Comparison of ENCODE assay signal across 26 cellular contexts in the genomic region with DNA sequence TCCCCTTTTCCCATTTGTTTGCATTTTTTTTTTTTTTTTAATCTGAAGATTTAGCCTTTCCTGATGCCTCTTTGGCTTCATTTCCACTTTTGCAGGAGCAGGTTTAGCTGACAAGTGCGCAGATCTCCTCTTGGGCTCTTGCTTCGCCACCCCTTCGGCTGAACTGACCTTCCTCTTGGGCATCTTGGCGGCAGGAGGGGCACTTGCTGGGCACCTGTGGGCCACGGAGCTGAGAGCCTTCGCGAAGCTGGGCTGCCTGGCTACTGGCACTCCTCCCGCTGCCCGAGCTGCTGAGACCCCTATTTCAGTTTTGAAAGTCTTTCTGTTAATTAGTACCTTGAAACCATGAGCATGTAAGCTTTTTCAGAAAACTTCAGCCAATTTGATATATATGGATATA. TPM values are rescaled to one million over a fixed set of nuclear protein-coding genes. Genes with fewer than 3 reads are reported as not detected.
"Had no signal": no experiment of that assay in that cellular context is flagged by ENCODE, and none has a peak within 500 bp of the region (broad histone marks: within the 10 kb centered on the region; RNA-seq: fewer than 3 reads in every experiment).

No MANE protein-coding gene starts in this region.

- H3K9me3 Mint-ChIP-seq: activated T-cell treated with anti-CD3 and anti-CD28 coated beads, Interleukin-2, amount 50 U/mL, for 24 hours; central memory CD8-positive, alpha-beta T cell; dendritic cell treated with granulocyte-macrophage colony-stimulating factor and Interleukin-4, amounts not matched to agents 40 ng/mL and 50 ng/mL, for 4 days; naive B cell; type B pancreatic cell had no signal

- H3K27me3 ChIP-seq: esophagus squamous epithelium, heart right ventricle, pancreas, spleen had no signal

- H3K36me3 Mint-ChIP-seq: naive B cell, type B pancreatic cell had no signal

- H3K27ac Mint-ChIP-seq: activated T-cell treated with anti-CD3 and anti-CD28 coated beads, Interleukin-2, amount 50 U/mL, for 24 hours; dendritic cell treated with granulocyte-macrophage colony-stimulating factor and Interleukin-4, amounts not matched to agents 40 ng/mL and 50 ng/mL, for 4 days; type B pancreatic cell had no signal

- H3K4me3 Mint-ChIP-seq: activated T-cell treated with anti-CD3 and anti-CD28 coated beads, Interleukin-2, amount 50 U/mL, for 24 hours; central memory CD8-positive, alpha-beta T cell; dendritic cell treated with granulocyte-macrophage colony-stimulating factor and Interleukin-4, amounts not matched to agents 40 ng/mL and 50 ng/mL, for 4 days; naive B cell; type B pancreatic cell had no signal

- H3K9me3 ChIP-seq: esophagus squamous epithelium, heart right ventricle, pancreas, psoas muscle, spleen had no signal

- ATAC-seq: pancreas, psoas muscle had no signal

- H3K27ac ChIP-seq: epithelial cell of prostate, esophagus squamous epithelium, pancreas, psoas muscle, spleen had no signal

- DNase-seq: activated CD4-positive, alpha-beta T cell treated with anti-CD3 and anti-CD28 coated beads for 4 hours; activated CD4-positive, alpha-beta T cell treated with anti-CD3 and anti-CD28 coated beads, Interleukin-2, amount 50 U/mL, for 48 hours; activated CD4-positive, CD25-positive, alpha-beta regulatory T cell; activated CD8-positive, alpha-beta memory T cell treated with anti-CD3 and anti-CD28 coated beads, Interleukin-2, amount 50 U/mL, for 48 hours; activated gamma-delta T cell; activated naive CD4-positive, alpha-beta T cell treated with anti-CD3 and anti-CD28 coated beads, Interleukin-2, amount 50 U/mL, for 16 hours; activated T-cell treated with anti-CD3 and anti-CD28 coated beads, Interleukin-2, amount 50 U/mL, for 24 hours; amniotic stem cell; esophagus squamous epithelium; foreskin melanocyte; heart right ventricle; naive B cell; pancreas; psoas muscle; spleen; stimulated activated naive CD4-positive, alpha-beta T cell treated with Interleukin-2 at 50 U/mL for 16 hours had no signal

- H3K4me1 ChIP-seq: esophagus squamous epithelium, pancreas, psoas muscle, spleen had no signal

- H3K36me3 ChIP-seq: esophagus squamous epithelium, heart right ventricle, pancreas, spleen had no signal

- H3K4me3 ChIP-seq: esophagus squamous epithelium, heart right ventricle, lung, pancreas, psoas muscle, spleen had no signal

- H3K27me3 Mint-ChIP-seq: activated T-cell treated with anti-CD3 and anti-CD28 coated beads, Interleukin-2, amount 50 U/mL, for 24 hours; central memory CD8-positive, alpha-beta T cell; dendritic cell treated with granulocyte-macrophage colony-stimulating factor and Interleukin-4, amounts not matched to agents 40 ng/mL and 50 ng/mL, for 4 days; naive B cell; type B pancreatic cell had no signal

RNA-seq across cellular contexts. Expression of gene STX19, which starts 39.6 kb away (rescaled TPM):
- total RNA-seq: glomerular endothelial cell; kidney epithelial cell; mesenteric fat pad; psoas muscle; T-helper 1 cell treated with Interleukin-12 subunit alpha and Interleukin-12 subunit beta and Interleukin-4 antibody, amounts not matched to agents 30 ng/mL and 1 ng/mL, for 36 hours; temporal lobe had no signal
